Comparison of ENCODE assay signal across 11 cellular contexts in the genomic region with DNA sequence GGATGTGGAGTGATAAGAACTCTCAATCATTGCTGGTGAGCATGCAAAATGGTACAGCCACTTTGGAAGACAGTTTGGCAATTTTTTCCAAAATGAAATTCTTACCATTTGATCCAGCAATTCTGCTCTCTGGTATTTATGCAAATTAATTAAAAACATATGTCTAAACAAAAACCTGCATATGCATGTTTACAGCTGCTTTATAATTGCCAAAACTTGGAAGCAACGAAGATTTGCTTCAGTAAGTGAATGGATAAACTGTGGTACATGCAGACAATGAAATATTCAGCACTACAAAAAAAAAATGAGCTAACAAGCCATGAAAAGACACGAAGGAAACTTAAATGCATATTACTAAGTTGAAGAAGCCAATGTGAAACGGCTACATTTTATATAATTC. TPM values are rescaled to one million over a fixed set of nuclear protein-coding genes. Genes with fewer than 3 reads are reported as not detected.
"Had no signal": no experiment of that assay in that cellular context is flagged by ENCODE, and none has a peak within 500 bp of the region (broad histone marks: within the 10 kb centered on the region; RNA-seq: fewer than 3 reads in every experiment).

No MANE protein-coding gene starts in this region.

- H3K27ac ChIP-seq: GM23248, HL-60 had no signal

- H3K4me3 ChIP-seq: GM23248, HAP-1, K562 had no signal

- H3K9ac ChIP-seq: GM23248 had no signal

- H3K36me3 ChIP-seq: HAP-1 had no signal

- FAIRE-seq: K562 had no signal

- H3K4me1 ChIP-seq: HAP-1 had no signal

- H3K9me3 ChIP-seq: HAP-1 had no signal

- DNase-seq: GM23248, GOT3, H7, HFFc6, IMR-90, KG1 had no signal

RNA-seq across cellular contexts. Expression of gene SMLR1, which starts 55.5 kb away (rescaled TPM):
- total RNA-seq: GM23248, H4, H7, HFFc6, HT1080, IMR-90, K562 had no signal
